In genomic region chr5:13987843-13988464, GRCh38 we compare ENCODE assay signal across 8 cellular contexts. TPM values are rescaled to one million over a fixed set of nuclear protein-coding genes. Genes with fewer than 3 reads are reported as not detected.
DNase-seq lines count a peak whose midpoint lies in the region; ATAC-seq, FAIRE-seq and TF ChIP-seq lines count a peak whose summit lies in the region.

No MANE protein-coding gene starts in this region.

- no TSS peak for BruUV-seq in K562 (replicated peaks; lab: Mats Ljungman, UMichigan)

- no peak overlapping the region for H3K4me3 ChIP-seq in HL-60 (replicated peaks; ENCODE audit: insufficient read depth, low read length)
- no peak overlapping the region for H3K4me3 ChIP-seq in K562
- H3K4me3 ChIP-seq in suprapubic skin: no peak overlapping the region

- TF ChIP-seq RAD21 in K562 (CRISPR knock-in tag; conservative IDR thresholded peaks at IDR 0.05 in 1 of 2, IDR thresholded peaks at IDR 0.05 in 1 of 2): peak; percentile 78 to 91

- no peak for TF ChIP-seq EP300 in K562 (IDR thresholded peaks at IDR 0.05; ENCODE audit: low read length)
- no peak for TF ChIP-seq EP300 in suprapubic skin (IDR thresholded peaks at IDR 0.05)

- no peaks in the 10 kb centered on the region for H3K4me1 ChIP-seq in K562 (replicated peaks in 1 of 2; ENCODE audit: control insufficient read depth in 2 of 2, insufficient read depth in 2 of 2, low read length in 2 of 2)
- no peaks in the 10 kb centered on the region for H3K4me1 ChIP-seq in suprapubic skin

- H3K27me3 ChIP-seq in HL-60 (ENCODE audit: insufficient read depth, poor library complexity, severe bottlenecking) (no peaks in the 10 kb centered on the region), K562 (ENCODE audit: control insufficient read depth in 2 of 2, insufficient read depth in 2 of 2, low read length in 2 of 2) (peaks cover 0 to 4% of the 10 kb centered on the region in 2 experiments; a peak in 1 of 5 replicates), suprapubic skin (no peaks in the 10 kb centered on the region)

- intact Hi-C loops in K562 (cut with micrococcal nuclease): loop anchor here (1.0 to 10.0 kb wide), 5 partner anchors 117 to 1024 kb away; no protein-coding TSS in a partner anchor

- H3K27ac ChIP-seq in HL-60 (replicated peaks): no peak overlapping the region
- no peak overlapping the region for H3K27ac ChIP-seq in K562 (ENCODE audit: extremely low read depth, low read depth, low read length)
- no peak overlapping the region for H3K27ac ChIP-seq in suprapubic skin

- no peak overlapping the region for H3K4me2 ChIP-seq in K562 (ENCODE audit: insufficient read depth, low read length)

- in situ Hi-C loops in K562 (cut with MboI): loop anchor here (10.0 to 25.0 kb wide), 3 partner anchors 367 to 1024 kb away; no protein-coding TSS in a partner anchor

- DNase-seq in COLO668 (lab: John Stamatoyannopoulos, UW; ENCODE audit: unreplicated experiment): peak; percentile 66
- DNase-seq in HL-60 (ENCODE audit: low read depth in 1 of 2, low spot score in 1 of 2): peak in 1 of 2 experiments; percentile 23
- DNase-seq in NCI-H774 (lab: John Stamatoyannopoulos, UW): peak; percentile 39
- DNase-seq in K562 (ENCODE audit: extremely low read depth in 1 of 4, low spot score in 3 of 4): peak; percentile 66 to 78 (median 74)
- DNase-seq in islet precursor cell: peak; percentile 67
- DNase-seq in suprapubic skin (ENCODE audit: low spot score in 2 of 2): no peak

- TF ChIP-seq POLR2A in K562 (conservative IDR thresholded peaks at IDR 0.05) (no peak), suprapubic skin (IDR thresholded peaks at IDR 0.05) (no peak)

- POLR2A ChIA-PET in K562 (lab: Yijun Ruan, JAX): no interaction called here

- no peak overlapping the region for H2AFZ ChIP-seq in K562 (ENCODE audit: low read depth, low read length)

- H3K79me2 ChIP-seq in K562 (ENCODE audit: control insufficient read depth, insufficient read depth, low read length): no peaks in the 10 kb centered on the region

- no peaks in the 10 kb centered on the region for H4K20me1 ChIP-seq in K562 (replicated peaks; ENCODE audit: control insufficient read depth, insufficient read depth, low read length)

- H3K9ac ChIP-seq in K562 (ENCODE audit: insufficient read depth in 1 of 2, low read depth in 2 of 2, low read length in 2 of 2): no peak overlapping the region

- peak; percentile 92 for FAIRE-seq in K562 (lab: Jason Lieb, UNC)

- CTCF ChIA-PET in K562 (lab: Yijun Ruan, JAX; ENCODE audit: low intra/inter-chr PET ratio): interaction anchor here (1.1 to 1.6 kb wide), 4 partner anchors 376 to 1015 kb away, joined by 3 to 17 read pairs (median 6); no protein-coding TSS in a partner anchor

- 2% methylated on average over 7 of the region's 7 CpGs for WGBS in K562 (ENCODE audit: insufficient coverage, low coverage, missing lambda C conversion rate)
- WGBS in suprapubic skin: 20% methylated on average over 7 of the region's 7 CpGs

- peak; percentile 31 for TF ChIP-seq CTCF in HL-60 (IDR thresholded peaks at IDR 0.05; ENCODE audit: insufficient read depth, low read length)
- TF ChIP-seq CTCF in K562 (IDR thresholded peaks at IDR 0.05 in 2 of 3, conservative IDR thresholded peaks at IDR 0.05 in 1 of 3; ENCODE audit: insufficient read depth in 2 of 3, low read depth in 1 of 3, low read length in 3 of 3): peak; percentile 70 to 95 (median 77)
- TF ChIP-seq CTCF in suprapubic skin (IDR thresholded peaks at IDR 0.05): peak; percentile 69 to 71

- no peaks in the 10 kb centered on the region for H3K9me3 ChIP-seq in K562 (replicated peaks; ENCODE audit: control insufficient read depth, insufficient read depth, low read depth, low read length)
- no peaks in the 10 kb centered on the region for H3K9me3 ChIP-seq in suprapubic skin

- H3K9me1 ChIP-seq in K562 (ENCODE audit: control insufficient read depth, insufficient read depth, low read length): no peaks in the 10 kb centered on the region

- H3K36me3 ChIP-seq in K562 (ENCODE audit: control insufficient read depth, insufficient read depth, low read length): no peaks in the 10 kb centered on the region
- H3K36me3 ChIP-seq in suprapubic skin: no peaks in the 10 kb centered on the region

- ATAC-seq in GM18867 (IDR thresholded peaks at IDR 0.05; ENCODE audit: unreplicated experiment) (peak; percentile 70), K562 (peak; percentile 85), HG03097 (IDR thresholded peaks at IDR 0.05; ENCODE audit: low FRiP score, unreplicated experiment) (no peak)

TF ChIP-seq in K562, 482 proteins besides CTCF, POLR2A, EP300 and RAD21 (continues in another document):
- TF ChIP-seq SMC3 (conservative IDR thresholded peaks at IDR 0.05; ENCODE audit: insufficient read depth, low read depth, low read length) (peak; percentile 70), BRF2 (IDR thresholded peaks at IDR 0.05; ENCODE audit: borderline replicate concordance, insufficient read depth, insufficient read length) (no peak), SOX6 (IDR thresholded peaks at IDR 0.05) (no peak), RBM25 (IDR thresholded peaks at IDR 0.05; ENCODE audit: low read depth, low read length, severe bottlenecking) (peak; percentile 13)
- TF ChIP-seq, protein P1, sequence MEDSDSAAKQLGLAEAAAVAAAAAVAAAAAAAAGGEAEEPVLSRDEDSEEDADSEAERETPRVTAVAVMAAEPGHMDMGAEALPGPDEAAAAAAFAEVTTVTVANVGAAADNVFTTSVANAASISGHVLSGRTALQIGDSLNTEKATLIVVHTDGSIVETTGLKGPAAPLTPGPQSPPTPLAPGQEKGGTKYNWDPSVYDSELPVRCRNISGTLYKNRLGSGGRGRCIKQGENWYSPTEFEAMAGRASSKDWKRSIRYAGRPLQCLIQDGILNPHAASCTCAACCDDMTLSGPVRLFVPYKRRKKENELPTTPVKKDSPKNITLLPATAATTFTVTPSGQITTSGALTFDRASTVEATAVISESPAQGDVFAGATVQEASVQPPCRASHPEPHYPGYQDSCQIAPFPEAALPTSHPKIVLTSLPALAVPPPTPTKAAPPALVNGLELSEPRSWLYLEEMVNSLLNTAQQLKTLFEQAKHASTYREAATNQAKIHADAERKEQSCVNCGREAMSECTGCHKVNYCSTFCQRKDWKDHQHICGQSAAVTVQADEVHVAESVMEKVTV (CRISPR knock-in tag; IDR thresholded peaks at IDR 0.05): peak; percentile 76

RNA-seq across cellular contexts. Expression of gene DNAH5, which starts 43.5 kb away (rescaled TPM):
- not detected in 2 replicates for total RNA-seq in K562 (2011; cell fraction: chromatin; rRNA removed; ENCODE audit: low replicate concordance)
- not detected in 2 replicates for total RNA-seq in K562 (2011; cell fraction: nucleolus; rRNA removed)
- not detected in 2 replicates for total RNA-seq in K562 (2011; cell fraction: nucleoplasm; rRNA removed)
- total RNA-seq in K562 (2014; rRNA removed) (not detected in 2 replicates), K562 (2014; rRNA removed; fragmentation: Illumina TruSeq; extraction: Trizol) (not detected in 2 replicates), K562 (2015; rRNA removed; fragmentation: Illumina TruSeq; extraction: Trizol) (not detected in 2 replicates), K562 (2021) (not detected in 2 replicates), suprapubic skin (under 1 TPM; 0.13 to 0.56 (median 0.18) TPM)
- polyA plus RNA-seq in K562 (2011; rRNA removed) (0.03 TPM in 1 of 2 replicates, not detected in the other), K562 (2014; fragmentation: Illumina TruSeq; extraction: Trizol) (not detected in 2 replicates), K562 (2014; fragmentation: Nextera tagmentation; extraction: Ambion mirVana) (not detected), K562 (2014; rRNA removed) (not detected in 2 replicates)
- not detected in 2 replicates for polyA plus RNA-seq in K562 (2011; cell fraction: cytosol; rRNA removed)
- polyA plus RNA-seq in K562 (2011; cell fraction: nucleus; rRNA removed): not detected in 2 replicates
- polyA plus RNA-seq in K562 (2012): not detected in 2 replicates
- not detected in 2 replicates for polyA minus RNA-seq in K562 (2011; rRNA and poly(A)+ RNA removed)
- not detected in 2 replicates for polyA minus RNA-seq in K562 (2011; cell fraction: cytosol; rRNA and poly(A)+ RNA removed)
- not detected in 2 replicates for polyA minus RNA-seq in K562 (2011; cell fraction: nucleus; rRNA and poly(A)+ RNA removed)

Comparison
In these comparisons a context has a peak if more than half of its experiments do, and no peak if none do; other contexts are left out.
1. DNase-seq: peak in COLO668 (single experiment), NCI-H774 (single experiment), K562 (4 of 4) and islet precursor cell (single experiment); none in suprapubic skin (0 of 2).
2. Peak in every context shown above with its lines, with median percentiles within 50 percentile points of each other: CTCF ChIP-seq.